Comparison of ENCODE assay signal across 23 cellular contexts in genomic region chr12:129467289-129467688, GRCh38.
"Had no signal": no experiment of that assay in that cellular context is flagged by ENCODE, and none has a peak within 500 bp of the region (broad histone marks: within the 10 kb centered on the region; RNA-seq: fewer than 3 reads in every experiment).

No MANE protein-coding gene starts in this region.

- FAIRE-seq: frontal cortex, keratinocyte had no signal

- H3K36me3 Mint-ChIP-seq: natural killer cell had no signal

- H3K27me3 Mint-ChIP-seq: effector memory CD8-positive, alpha-beta T cell; stimulated activated naive CD8-positive, alpha-beta T cell treated with anti-CD3 and anti-CD28 coated beads, Interleukin-15, amount 100 ng/mL, for 72 hours had no signal

- H3K36me3 ChIP-seq: lower lobe of right lung, prostate gland, right atrium auricular region, suprapubic skin, thyroid gland, vagina had no signal

- H3K4me2 ChIP-seq: smooth muscle cell had no signal

- ATAC-seq: effector memory CD8-positive, alpha-beta T cell; left ventricle myocardium superior; lower lobe of right lung; natural killer cell; sciatic nerve; stimulated activated naive CD8-positive, alpha-beta T cell treated with anti-CD3 and anti-CD28 coated beads, Interleukin-15, amount 100 ng/mL, for 72 hours had no signal

- H3K4me1 Mint-ChIP-seq: immature natural killer cell; natural killer cell; stimulated activated naive CD8-positive, alpha-beta T cell treated with anti-CD3 and anti-CD28 coated beads, Interleukin-15, amount 100 ng/mL, for 72 hours had no signal

- H3K4me1 ChIP-seq: lower lobe of right lung, prostate gland, right atrium auricular region, suprapubic skin, thyroid gland, vagina had no signal

- H3K9me3 ChIP-seq: lower lobe of right lung, prostate gland, right atrium auricular region, suprapubic skin, thyroid gland, vagina had no signal

- H3K27ac ChIP-seq: lower lobe of right lung, prostate gland, right atrium auricular region, suprapubic skin, thyroid gland, vagina had no signal

- H3K27ac Mint-ChIP-seq: effector memory CD8-positive, alpha-beta T cell; immature natural killer cell; natural killer cell; stimulated activated naive CD8-positive, alpha-beta T cell treated with anti-CD3 and anti-CD28 coated beads, Interleukin-15, amount 100 ng/mL, for 72 hours had no signal

- DNase-seq: cortex of kidney; effector memory CD8-positive, alpha-beta T cell; immature natural killer cell; left ventricle myocardium superior; lower lobe of right lung; natural killer cell; stimulated activated CD4-positive, alpha-beta T cell treated with anti-CD3 and anti-CD28 coated beads, Interleukin-12 subunit alpha, Interleukin-12 subunit beta, amount 100 ng/mL, for 4 hours; stimulated activated CD4-positive, alpha-beta T cell treated with anti-CD3 and anti-CD28 coated beads, Interleukin-1b, Interleukin-23, amount 100 ng/mL, for 48 hours; stimulated activated CD4-positive, alpha-beta T cell treated with anti-CD3 and anti-CD28 coated beads, Interleukin-4, amount 100 ng/mL, for 1 hour; stimulated activated CD8-positive, alpha-beta memory T cell treated with anti-CD3 and anti-CD28 coated beads, Interleukin-4, amount 100 ng/mL, for 48 hours; stimulated activated naive CD4-positive, alpha-beta T cell; stimulated activated naive CD8-positive, alpha-beta T cell treated with anti-CD3 and anti-CD28 coated beads, Interleukin-15, amount 100 ng/mL, for 72 hours; thyroid gland; trophoblast cell had no signal

- H3K4me3 Mint-ChIP-seq: effector memory CD8-positive, alpha-beta T cell; immature natural killer cell; natural killer cell; neural crest cell; stimulated activated naive CD8-positive, alpha-beta T cell treated with anti-CD3 and anti-CD28 coated beads, Interleukin-15, amount 100 ng/mL, for 72 hours had no signal

- H3K4me3 ChIP-seq: lower lobe of right lung, prostate gland, right atrium auricular region, smooth muscle cell, suprapubic skin, thyroid gland, vagina had no signal

- H3K27me3 ChIP-seq: right atrium auricular region, suprapubic skin, thyroid gland, vagina had no signal
